24 cellular contexts compared by ENCODE assay signal in genomic region chr6:90158945-90159344, GRCh38.
DNase-seq lines count a peak whose midpoint lies in the region; ATAC-seq, FAIRE-seq and TF ChIP-seq lines count a peak whose summit lies in the region.
"Had no signal": no experiment of that assay in that cellular context is flagged by ENCODE, and none has a peak within 500 bp of the region (broad histone marks: within the 10 kb centered on the region; RNA-seq: fewer than 3 reads in every experiment).

No MANE protein-coding gene starts in this region.

- intact Hi-C loops in activated CD4-positive, alpha-beta T cell treated with anti-CD3 and anti-CD28 coated beads for 36 hours (cut with DNase I, micrococcal nuclease), result no loop called here
- intact Hi-C loops in K562 (cut with micrococcal nuclease), result no loop called here
- intact Hi-C loops in naive thymus-derived CD4-positive, alpha-beta T cell (cut with micrococcal nuclease), result loop anchor here in 1 of 2 donors (5.0 kb wide), 1 partner anchor 37 kb away; no protein-coding TSS in a partner anchor

- H3K4me2 ChIP-seq in Loucy (ENCODE audit: low read depth, low read length, poor library complexity, severe bottlenecking) (peak overlapping the region; percentile 43), K562 (ENCODE audit: insufficient read depth, low read length) (no peak overlapping the region)
- H3K4me2 ChIP-seq: KMS-11 had no signal

- H3K36me3 ChIP-seq in Loucy (ENCODE audit: insufficient read depth, low read length), result no peaks in the 10 kb centered on the region
- no peaks in the 10 kb centered on the region for H3K36me3 ChIP-seq in K562 (ENCODE audit: control insufficient read depth, insufficient read depth, low read length)
- H3K36me3 ChIP-seq in naive thymus-derived CD4-positive, alpha-beta T cell (ENCODE audit: control insufficient read depth in 2 of 3, insufficient read depth in 3 of 3, low read length in 3 of 3), result no peaks in the 10 kb centered on the region
- H3K36me3 ChIP-seq: BE2C, pancreas, upper lobe of left lung had no signal

- no TSS peak for BruUV-seq in K562 (replicated peaks; lab: Mats Ljungman, UMichigan)

- no peak overlapping the region for H3K27ac ChIP-seq in K562 (ENCODE audit: extremely low read depth, low read depth, low read length)
- no peak overlapping the region for H3K27ac ChIP-seq in naive thymus-derived CD4-positive, alpha-beta T cell (ENCODE audit: low read depth, low read length)
- H3K27ac ChIP-seq: epithelial cell of prostate, KMS-11, pancreas, upper lobe of left lung had no signal

- peaks cover 23% of the 10 kb centered on the region for H3K36me3 Mint-ChIP-seq in activated CD4-positive, alpha-beta T cell treated with anti-CD3 and anti-CD28 coated beads for 36 hours (ENCODE audit: low read depth)
- peaks cover 0 to 13% (median 6%) of the 10 kb centered on the region in 5 donors for H3K36me3 Mint-ChIP-seq in naive thymus-derived CD4-positive, alpha-beta T cell

- H3K9me1 ChIP-seq in K562 (ENCODE audit: control insufficient read depth, insufficient read depth, low read length), result no peaks in the 10 kb centered on the region

- peak; percentile 29; the same call in 1 of the 2 replicates for TF ChIP-seq EP300 in K562 (IDR thresholded peaks at IDR 0.05; ENCODE audit: low read length)

- no peaks in the 10 kb centered on the region for H4K20me1 ChIP-seq in Loucy (ENCODE audit: insufficient read depth, low read length, poor library complexity, severe bottlenecking)
- H4K20me1 ChIP-seq in K562 (replicated peaks; ENCODE audit: control insufficient read depth, insufficient read depth, low read length), result no peaks in the 10 kb centered on the region

- no peak overlapping the region for H3K9ac ChIP-seq in Loucy (ENCODE audit: low read depth, low read length, poor library complexity, severe bottlenecking)
- no peak overlapping the region for H3K9ac ChIP-seq in K562 (ENCODE audit: insufficient read depth in 1 of 2, low read depth in 2 of 2, low read length in 2 of 2)
- H3K9ac ChIP-seq: KMS-11 had no signal

- no peaks in the 10 kb centered on the region for H3K9me2 ChIP-seq in Loucy (replicated peaks; ENCODE audit: low read depth, low read length)

- H3K4me3 ChIP-seq in Loucy (ENCODE audit: low read length, poor library complexity, severe bottlenecking) (no peak overlapping the region), K562 (no peak overlapping the region)
- no peak overlapping the region for H3K4me3 ChIP-seq in naive thymus-derived CD4-positive, alpha-beta T cell (ENCODE audit: low read length)
- H3K4me3 ChIP-seq: pancreas, upper lobe of left lung had no signal

- CTCF ChIA-PET in activated CD4-positive, alpha-beta T cell treated with anti-CD3 and anti-CD28 coated beads for 36 hours (lab: Charles Lee), result interaction anchor here (1.2 to 2.7 kb wide), 3 partner anchors 13 to 32 kb away, joined by 3 to 9 read pairs (median 5); no protein-coding TSS in a partner anchor
- CTCF ChIA-PET in K562 (lab: Yijun Ruan, JAX; ENCODE audit: low intra/inter-chr PET ratio), result interaction anchor here (0.6 kb wide), 1 partner anchor 189 kb away, joined by 4 read pairs; no protein-coding TSS in a partner anchor
- CTCF ChIA-PET in naive thymus-derived CD4-positive, alpha-beta T cell (lab: Charles Lee), result no interaction called here

- POLR2A ChIA-PET in activated CD4-positive, alpha-beta T cell treated with anti-CD3 and anti-CD28 coated beads for 36 hours (lab: Charles Lee), result interaction anchor here (1.1 kb wide), 1 partner anchor 17 kb away, joined by 3 read pairs; no protein-coding TSS in a partner anchor
- POLR2A ChIA-PET in K562 (lab: Yijun Ruan, JAX), result no interaction called here
- POLR2A ChIA-PET in naive thymus-derived CD4-positive, alpha-beta T cell (lab: Charles Lee), result interaction anchor here (0.7 to 1.8 kb wide), 7 partner anchors 12 to 115 kb away, joined by 3 to 4 read pairs (median 3); no protein-coding TSS in a partner anchor

- FAIRE-seq in K562 (lab: Jason Lieb, UNC) (peak; percentile 51), urothelium cell line (lab: Jason Lieb, UNC) (no peak)
- FAIRE-seq: HTR-8/SVneo, pancreas had no signal

- peaks cover 94% of the 10 kb centered on the region for H3K79me2 ChIP-seq in Loucy (ENCODE audit: insufficient read depth, low read length)
- H3K79me2 ChIP-seq in K562 (ENCODE audit: control insufficient read depth, insufficient read depth, low read length), result no peaks in the 10 kb centered on the region

- 0% methylated on average over 5 of the region's 5 CpGs for WGBS in K562 (ENCODE audit: insufficient coverage, low coverage, missing lambda C conversion rate)

- no peak for DNase-seq in activated CD4-positive, alpha-beta T cell treated with anti-CD3 and anti-CD28 coated beads for 36 hours
- no peak for DNase-seq in activated CD4-positive, alpha-beta T cell treated with anti-CD3 and anti-CD28 coated beads for 1 hour
- DNase-seq in K562 (ENCODE audit: extremely low read depth in 1 of 4, low spot score in 3 of 4) (peak in 2 of 4 experiments; percentile 21 to 35), urothelium cell line (ENCODE audit: low spot score) (no peak), NCI-H1048 (lab: John Stamatoyannopoulos, UW) (no peak)
- DNase-seq in naive thymus-derived CD4-positive, alpha-beta T cell, result no peak
- DNase-seq: activated effector memory CD4-positive, alpha-beta T cell treated with Interleukin-2 at 50 U/mL for 16 hours; anterior cingulate cortex; BE2C; central memory CD4-positive, alpha-beta T cell; foreskin fibroblast; HFFc6; NCI-H1694 treated with DMSO at 0.1 percent for 48 hours; NCI-H69; pancreas; right cardiac atrium; Right ventricle myocardium superior; stimulated activated CD4-positive, alpha-beta T cell treated with anti-CD3 and anti-CD28 coated beads, Interleukin-12 subunit alpha, Interleukin-12 subunit beta, amount 100 ng/mL, for 4 hours; upper lobe of left lung had no signal

- H3K4me1 Mint-ChIP-seq in activated CD4-positive, alpha-beta T cell treated with anti-CD3 and anti-CD28 coated beads for 36 hours, result peaks cover 87% of the 10 kb centered on the region
- peaks cover 23 to 98% (median 85%) of the 10 kb centered on the region in 7 donors for H3K4me1 Mint-ChIP-seq in naive thymus-derived CD4-positive, alpha-beta T cell

- in situ Hi-C loops in K562 (cut with MboI), result no loop called here

- H3K9me3 ChIP-seq in Loucy (ENCODE audit: insufficient read depth, low read depth, low read length) (no peaks in the 10 kb centered on the region), K562 (replicated peaks; ENCODE audit: control insufficient read depth, insufficient read depth, low read depth, low read length) (no peaks in the 10 kb centered on the region)
- no peaks in the 10 kb centered on the region for H3K9me3 ChIP-seq in naive thymus-derived CD4-positive, alpha-beta T cell (ENCODE audit: control insufficient read depth in 2 of 3, low read length in 3 of 3)
- H3K9me3 ChIP-seq: BE2C, pancreas, upper lobe of left lung had no signal

- H3K4me1 ChIP-seq in Loucy (ENCODE audit: insufficient read depth, low read length, poor library complexity, severe bottlenecking) (peaks cover 73% of the 10 kb centered on the region), K562 (replicated peaks in 1 of 2; ENCODE audit: control insufficient read depth in 2 of 2, insufficient read depth in 2 of 2, low read length in 2 of 2) (peaks cover 0 to 27% of the 10 kb centered on the region in 2 experiments; a peak in 2 of 5 replicates)
- peaks cover 8 to 87% of the 10 kb centered on the region in 2 donors for H3K4me1 ChIP-seq in naive thymus-derived CD4-positive, alpha-beta T cell (ENCODE audit: control insufficient read depth in 2 of 2, insufficient read depth in 2 of 2, low read length in 2 of 2)
- H3K4me1 ChIP-seq: pancreas had no signal

- H3K4me3 Mint-ChIP-seq in activated CD4-positive, alpha-beta T cell treated with anti-CD3 and anti-CD28 coated beads for 36 hours, result no peak overlapping the region
- H3K4me3 Mint-ChIP-seq in naive thymus-derived CD4-positive, alpha-beta T cell, result peak overlapping the region in 8 of 10 donors; percentile 17 to 73 (median 62)
- H3K4me3 Mint-ChIP-seq: HFFc6 had no signal

- TF ChIP-seq POLR2A in K562 (conservative IDR thresholded peaks at IDR 0.05), result no peak

- TF ChIP-seq RAD21 in K562 (CRISPR knock-in tag; conservative IDR thresholded peaks at IDR 0.05 in 1 of 2, IDR thresholded peaks at IDR 0.05 in 1 of 2), result no peak

- H3K9me3 Mint-ChIP-seq in activated CD4-positive, alpha-beta T cell treated with anti-CD3 and anti-CD28 coated beads for 36 hours (ENCODE audit: low read depth), result no peaks in the 10 kb centered on the region
- no peaks in the 10 kb centered on the region for H3K9me3 Mint-ChIP-seq in naive thymus-derived CD4-positive, alpha-beta T cell

- H3K27me3 ChIP-seq in Loucy (ENCODE audit: insufficient read depth, low read length, poor library complexity, severe bottlenecking) (no peaks in the 10 kb centered on the region), K562 (ENCODE audit: control insufficient read depth in 2 of 2, insufficient read depth in 2 of 2, low read length in 2 of 2) (no peaks in the 10 kb centered on the region)
- H3K27me3 ChIP-seq in naive thymus-derived CD4-positive, alpha-beta T cell (ENCODE audit: control insufficient read depth in 2 of 2, insufficient read depth in 2 of 2, low read length in 2 of 2), result no peaks in the 10 kb centered on the region
- H3K27me3 ChIP-seq: BE2C, pancreas, upper lobe of left lung had no signal

- peaks cover 3% of the 10 kb centered on the region; the same call in 1 of the 2 replicates for H3F3A ChIP-seq in Loucy (ENCODE audit: low read depth)

- ATAC-seq in activated CD4-positive, alpha-beta T cell treated with anti-CD3 and anti-CD28 coated beads for 36 hours, result no peak
- no peak for ATAC-seq in K562
- no peak for ATAC-seq in naive thymus-derived CD4-positive, alpha-beta T cell
- ATAC-seq in GM21529 (IDR thresholded peaks at IDR 0.05; ENCODE audit: unreplicated experiment), result no peak
- ATAC-seq: pancreas, right cardiac atrium had no signal

- no peaks in the 10 kb centered on the region for H3K27me3 Mint-ChIP-seq in activated CD4-positive, alpha-beta T cell treated with anti-CD3 and anti-CD28 coated beads for 36 hours
- no peaks in the 10 kb centered on the region for H3K27me3 Mint-ChIP-seq in naive thymus-derived CD4-positive, alpha-beta T cell

- H2AFZ ChIP-seq in Loucy (ENCODE audit: low read length) (no peak overlapping the region), K562 (ENCODE audit: low read depth, low read length) (no peak overlapping the region)

- H3K27ac Mint-ChIP-seq in activated CD4-positive, alpha-beta T cell treated with anti-CD3 and anti-CD28 coated beads for 36 hours, result peak overlapping the region; percentile 79
- peak overlapping the region in 8 of 9 donors; percentile 84 to 96 (median 92) for H3K27ac Mint-ChIP-seq in naive thymus-derived CD4-positive, alpha-beta T cell
- H3K27ac Mint-ChIP-seq: HFFc6 had no signal

- no peak for TF ChIP-seq CTCF in Loucy (conservative IDR thresholded peaks at IDR 0.05; ENCODE audit: low read length)
- TF ChIP-seq CTCF in K562 (IDR thresholded peaks at IDR 0.05 in 2 of 3, conservative IDR thresholded peaks at IDR 0.05 in 1 of 3; ENCODE audit: insufficient read depth in 2 of 3, low read depth in 1 of 3, low read length in 3 of 3), result no peak

TF ChIP-seq in K562, 482 proteins besides CTCF, POLR2A, EP300 and RAD21 (continues in another document):
- peak; percentile 53 for TF ChIP-seq CBFA2T2 (conservative IDR thresholded peaks at IDR 0.05)
- TF ChIP-seq ZNF23 (CRISPR knock-in tag; IDR thresholded peaks at IDR 0.05), result no peak
- no peak for TF ChIP-seq ZNF644 (tag; IDR thresholded peaks at IDR 0.05; ENCODE audit: low read depth)
- no peak for TF ChIP-seq LEF1 (IDR thresholded peaks at IDR 0.05)
- peak; percentile 53 for TF ChIP-seq TAL1 (IDR thresholded peaks at IDR 0.05)
